ENCODE assay signal across 8 cellular contexts in genomic region chr3:48502728-48503168, GRCh38. TPM values are rescaled to one million over a fixed set of nuclear protein-coding genes. Genes with fewer than 3 reads are reported as not detected.
DNase-seq lines count a peak whose midpoint lies in the region; ATAC-seq, FAIRE-seq and TF ChIP-seq lines count a peak whose summit lies in the region.

No MANE protein-coding gene starts in this region.

- no TSS peak for BruUV-seq in PC-3 (replicated peaks; lab: Mats Ljungman, UMichigan)
- no TSS peak for BruUV-seq in endothelial cell of umbilical vein (replicated peaks; lab: Mats Ljungman, UMichigan)

- no peak overlapping the region; the same call in 1 of the 3 replicates for H3K4me3 ChIP-seq in A549
- H3K4me3 ChIP-seq in PC-3 (ENCODE audit: low read length) = peak overlapping the region; percentile 84
- H3K4me3 ChIP-seq in endothelial cell of umbilical vein (replicated peaks in 1 of 3; ENCODE audit: insufficient read depth in 1 of 3, low read depth in 1 of 3, low read length in 3 of 3) = peak overlapping the region in 1 of 3 experiments; percentile 95

- peak overlapping the region; percentile 88 for H3K4me2 ChIP-seq in A549
- H3K4me2 ChIP-seq in PC-3 (ENCODE audit: low read length) = peak overlapping the region; percentile 97
- peak overlapping the region; percentile 56 for H3K4me2 ChIP-seq in endothelial cell of umbilical vein (ENCODE audit: insufficient read depth, low read length)

- TF ChIP-seq RAD21 in A549 (conservative IDR thresholded peaks at IDR 0.05 in 1 of 2, IDR thresholded peaks at IDR 0.05 in 1 of 2) = no peak

- H3K27me3 Mint-ChIP-seq in nephron (ENCODE audit: low read depth) = no peaks in the 10 kb centered on the region

- TF ChIP-seq POLR2A in A549 (IDR thresholded peaks at IDR 0.05; ENCODE audit: low read length) = no peak
- no peak for TF ChIP-seq POLR2A in endothelial cell of umbilical vein (IDR thresholded peaks at IDR 0.05; ENCODE audit: low read depth, low read length)

- H3K9me2 ChIP-seq in PC-3 (replicated peaks; ENCODE audit: low read length) = no peaks in the 10 kb centered on the region

- ATAC-seq in A549 (no peak), PC-3 (no peak), GM18867 (IDR thresholded peaks at IDR 0.05; ENCODE audit: unreplicated experiment) (no peak), HG03280 (IDR thresholded peaks at IDR 0.05; ENCODE audit: unreplicated experiment) (no peak)

- H4K20me1 ChIP-seq in PC-3 (ENCODE audit: low read length) (no peaks in the 10 kb centered on the region), endothelial cell of umbilical vein (replicated peaks; ENCODE audit: control insufficient read depth, extremely low read depth, insufficient read depth, low read length) (no peaks in the 10 kb centered on the region)

- H3K9me1 ChIP-seq in endothelial cell of umbilical vein (replicated peaks; ENCODE audit: control insufficient read depth, extremely low read depth, insufficient read depth, low read length) = no peaks in the 10 kb centered on the region

- H3K9ac ChIP-seq in PC-3 (ENCODE audit: low read length) (no peak overlapping the region), endothelial cell of umbilical vein (replicated peaks; ENCODE audit: extremely low read depth, insufficient read depth, low read length) (no peak overlapping the region)

- dilution Hi-C loops in endothelial cell of umbilical vein (cut with MboI; ENCODE audit: extremely low pct_ligation_motif_present, low sequenced_read_pairs) = no loop called here

- TF ChIP-seq CTCF in A549 (IDR thresholded peaks at IDR 0.05) = no peak
- TF ChIP-seq CTCF in PC-3 (conservative IDR thresholded peaks at IDR 0.05; ENCODE audit: low read depth, low read length) = no peak
- TF ChIP-seq CTCF in endothelial cell of umbilical vein (IDR thresholded peaks at IDR 0.05; ENCODE audit: extremely low read depth in 1 of 2, insufficient read depth in 1 of 2, low read depth in 1 of 2, low read length in 2 of 2) = no peak
- TF ChIP-seq CTCF in nephron (IDR thresholded peaks at IDR 0.05; ENCODE audit: unreplicated experiment in 3 of 3) = no peak

- H3K27me3 ChIP-seq in PC-3 (ENCODE audit: low read length) (no peaks in the 10 kb centered on the region), endothelial cell of umbilical vein (ENCODE audit: control insufficient read depth in 2 of 2, insufficient read depth in 2 of 2, low read length in 2 of 2) (no peaks in the 10 kb centered on the region)

- H2AFZ ChIP-seq in PC-3 (ENCODE audit: low read length) (no peak overlapping the region), endothelial cell of umbilical vein (ENCODE audit: low read depth, low read length) (no peak overlapping the region)

- FAIRE-seq in A549 (lab: Jason Lieb, UNC) (no peak), endothelial cell of umbilical vein (lab: Jason Lieb, UNC) (no peak)

- peaks cover 16% of the 10 kb centered on the region for H3K36me3 Mint-ChIP-seq in nephron (ENCODE audit: low read depth)

- H3K4me1 ChIP-seq in A549 = peaks cover 26% of the 10 kb centered on the region
- H3K4me1 ChIP-seq in PC-3 (ENCODE audit: insufficient read depth, low read length) = peaks cover 56% of the 10 kb centered on the region
- peaks cover 21% of the 10 kb centered on the region for H3K4me1 ChIP-seq in endothelial cell of umbilical vein (ENCODE audit: control insufficient read depth, extremely low read depth, insufficient read depth, low read length)

- H3K79me2 ChIP-seq in PC-3 (ENCODE audit: low read length) = peaks cover 30% of the 10 kb centered on the region
- H3K79me2 ChIP-seq in endothelial cell of umbilical vein (ENCODE audit: control insufficient read depth, insufficient read depth, low read length) = no peaks in the 10 kb centered on the region

- intact Hi-C loops in PC-3 (cut with micrococcal nuclease) = no loop called here
- intact Hi-C loops in endothelial cell of umbilical vein (cut with micrococcal nuclease) = no loop called here

- peak overlapping the region; percentile 84 to 86 (median 86) for H3K4me3 Mint-ChIP-seq in nephron

- POLR2A ChIA-PET in A549 (lab: Yijun Ruan, JAX) (no interaction called here), PC-3 (lab: Charles Lee; ENCODE audit: unreplicated experiment) (no interaction called here), endothelial cell of umbilical vein (lab: Charles Lee) (no interaction called here)

- WGBS in A549 (ENCODE audit: missing lambda C conversion rate) = 97% methylated on average over 3 of the region's 6 CpGs

- H3K27ac Mint-ChIP-seq in nephron = peak overlapping the region in 2 of 3 experiments; percentile 45 to 63

- no peaks in the 10 kb centered on the region for H3K9me3 Mint-ChIP-seq in nephron

- H3K36me3 ChIP-seq in PC-3 (ENCODE audit: low read depth, low read length) (no peaks in the 10 kb centered on the region), endothelial cell of umbilical vein (ENCODE audit: control insufficient read depth in 2 of 2, extremely low read depth in 1 of 2, insufficient read depth in 2 of 2, low read length in 2 of 2) (peaks cover 0 to 2% of the 10 kb centered on the region in 2 experiments)

- DNase-seq in A549 (ENCODE audit: low read depth in 1 of 2, low spot score in 1 of 2) (no peak), PC-3 (no peak), endothelial cell of umbilical vein (ENCODE audit: low read depth, low spot score) (no peak), SW 1271 (lab: John Stamatoyannopoulos, UW) (no peak), mesenteric fat pad (ENCODE audit: low spot score) (no peak)

- H3K4me1 Mint-ChIP-seq in nephron = no peaks in the 10 kb centered on the region

- TF ChIP-seq EP300 in A549 (IDR thresholded peaks at IDR 0.05) = no peak

- H3F3A ChIP-seq in PC-3 (ENCODE audit: low read length, unreplicated experiment) = peaks cover 5% of the 10 kb centered on the region

- H3K9me3 ChIP-seq in A549 (no peaks in the 10 kb centered on the region), PC-3 (ENCODE audit: low read length) (no peaks in the 10 kb centered on the region), endothelial cell of umbilical vein (replicated peaks; ENCODE audit: control insufficient read depth, insufficient read depth, low read length) (no peaks in the 10 kb centered on the region)

- H3K27ac ChIP-seq in A549 (peak overlapping the region in 1 of 2 experiments; percentile 96; a peak in 3 of 6 replicates), PC-3 (ENCODE audit: low read length) (no peak overlapping the region), endothelial cell of umbilical vein (ENCODE audit: insufficient read depth, low read depth, low read length) (no peak overlapping the region)

- CTCF ChIA-PET in A549 (lab: Yijun Ruan, JAX) = no interaction called here
- CTCF ChIA-PET in PC-3 (lab: Charles Lee) = interaction anchor here (1.1 kb wide), 1 partner anchor 133 kb away, joined by 3 read pairs; the partner anchor contains the start of gene SLC26A6
- CTCF ChIA-PET in endothelial cell of umbilical vein (lab: Charles Lee) = no interaction called here

RNA-seq across cellular contexts. Expression of gene SHISA5, which starts 1.2 kb away (rescaled TPM):
- polyA plus RNA-seq in A549 (2011; rRNA removed) (94.3 and 104 TPM in 2 replicates), A549 (2017; fragmentation: RNase III; extraction: RNeasy Plus Mini Kit Qiagen cat#74134 plus additional on column Dnase treatment) (86.8 to 90.1 TPM (median 87.5 TPM) in 3 replicates), endothelial cell of umbilical vein (320 and 401 TPM in 2 replicates)
- 150 and 186 TPM in 2 replicates for polyA plus RNA-seq in A549 (2012; cell fraction: cytosol; rRNA removed)
- 107 and 157 TPM in 2 replicates for polyA plus RNA-seq in A549 (2012; cell fraction: nucleus; rRNA removed)
- 97.4 and 118 TPM in 2 replicates for polyA minus RNA-seq in A549 (2011; rRNA and poly(A)+ RNA removed)
- total RNA-seq in PC-3 (2014; rRNA removed) (159 and 164 TPM in 2 replicates), endothelial cell of umbilical vein (205 and 213 TPM in 2 replicates), mesenteric fat pad (170 TPM)
- 210 and 226 TPM in 2 replicates for polyA plus RNA-seq in endothelial cell of umbilical vein (2011; cell fraction: cytosol; rRNA removed)
- 87.1 and 91.4 TPM in 2 replicates for polyA plus RNA-seq in endothelial cell of umbilical vein (2011; cell fraction: nucleus; rRNA removed)
- polyA plus RNA-seq in endothelial cell of umbilical vein (2012) = 173 and 191 TPM in 2 replicates
- polyA minus RNA-seq in endothelial cell of umbilical vein = 158 and 169 TPM in 2 replicates
- 92.3 TPM for polyA minus RNA-seq in endothelial cell of umbilical vein (2011; cell fraction: cytosol; rRNA and poly(A)+ RNA removed)
- 29.9 and 37.6 TPM in 2 replicates for polyA minus RNA-seq in endothelial cell of umbilical vein (2011; cell fraction: nucleus; rRNA and poly(A)+ RNA removed)

RNA-seq across cellular contexts. Expression of gene PFKFB4, which starts 53.9 kb away (rescaled TPM):
- polyA plus RNA-seq in A549 (2011; rRNA removed) (8.4 and 15.0 TPM in 2 replicates), A549 (2017; fragmentation: RNase III; extraction: RNeasy Plus Mini Kit Qiagen cat#74134 plus additional on column Dnase treatment) (19.6 to 21.1 TPM (median 20.9 TPM) in 3 replicates), endothelial cell of umbilical vein (4.0 and 4.1 TPM in 2 replicates)
- 7.0 and 8.9 TPM in 2 replicates for polyA plus RNA-seq in A549 (2012; cell fraction: cytosol; rRNA removed)
- 57.5 and 76.0 TPM in 2 replicates for polyA plus RNA-seq in A549 (2012; cell fraction: nucleus; rRNA removed)
- polyA minus RNA-seq in A549 (2011; rRNA and poly(A)+ RNA removed) = 9.4 and 15.1 TPM in 2 replicates
- total RNA-seq in PC-3 (2014; rRNA removed) (33.5 and 35.2 TPM in 2 replicates), endothelial cell of umbilical vein (4.2 and 4.9 TPM in 2 replicates), mesenteric fat pad (4.6 TPM)
- 2.6 and 2.7 TPM in 2 replicates for polyA plus RNA-seq in endothelial cell of umbilical vein (2011; cell fraction: cytosol; rRNA removed)
- polyA plus RNA-seq in endothelial cell of umbilical vein (2011; cell fraction: nucleus; rRNA removed) = 7.1 and 8.9 TPM in 2 replicates
- polyA plus RNA-seq in endothelial cell of umbilical vein (2012) = 1.2 and 2.0 TPM in 2 replicates
- polyA minus RNA-seq in endothelial cell of umbilical vein = 7.1 and 7.6 TPM in 2 replicates
- polyA minus RNA-seq in endothelial cell of umbilical vein (2011; cell fraction: cytosol; rRNA and poly(A)+ RNA removed) = 1.6 TPM
- polyA minus RNA-seq in endothelial cell of umbilical vein (2011; cell fraction: nucleus; rRNA and poly(A)+ RNA removed) = 2.0 and 3.1 TPM in 2 replicates

RNA-seq across cellular contexts. Expression of gene ATRIP, which starts 56.2 kb away (rescaled TPM):
- polyA plus RNA-seq in A549 (2011; rRNA removed) (8.5 and 9.4 TPM in 2 replicates), A549 (2017; fragmentation: RNase III; extraction: RNeasy Plus Mini Kit Qiagen cat#74134 plus additional on column Dnase treatment) (5.8 to 6.6 TPM (median 6.1 TPM) in 3 replicates), endothelial cell of umbilical vein (10.6 and 13.0 TPM in 2 replicates)
- polyA plus RNA-seq in A549 (2012; cell fraction: cytosol; rRNA removed) = 8.6 and 8.9 TPM in 2 replicates
- polyA plus RNA-seq in A549 (2012; cell fraction: nucleus; rRNA removed) = 21.4 and 21.5 TPM in 2 replicates
- polyA minus RNA-seq in A549 (2011; rRNA and poly(A)+ RNA removed) = 12.5 and 13.1 TPM in 2 replicates
- total RNA-seq in PC-3 (2014; rRNA removed) (13.9 and 16.1 TPM in 2 replicates), endothelial cell of umbilical vein (12.6 and 14.7 TPM in 2 replicates), mesenteric fat pad (7.2 TPM)
- 10.1 and 10.5 TPM in 2 replicates for polyA plus RNA-seq in endothelial cell of umbilical vein (2011; cell fraction: cytosol; rRNA removed)
- 20.9 and 22.8 TPM in 2 replicates for polyA plus RNA-seq in endothelial cell of umbilical vein (2011; cell fraction: nucleus; rRNA removed)
- 8.6 and 8.9 TPM in 2 replicates for polyA plus RNA-seq in endothelial cell of umbilical vein (2012)
- polyA minus RNA-seq in endothelial cell of umbilical vein = 11.8 and 11.9 TPM in 2 replicates
- 15.4 TPM for polyA minus RNA-seq in endothelial cell of umbilical vein (2011; cell fraction: cytosol; rRNA and poly(A)+ RNA removed)
- polyA minus RNA-seq in endothelial cell of umbilical vein (2011; cell fraction: nucleus; rRNA and poly(A)+ RNA removed) = 7.6 and 11.9 TPM in 2 replicates
